ENCODE assay signal across 1 cellular context in the genomic region with DNA sequence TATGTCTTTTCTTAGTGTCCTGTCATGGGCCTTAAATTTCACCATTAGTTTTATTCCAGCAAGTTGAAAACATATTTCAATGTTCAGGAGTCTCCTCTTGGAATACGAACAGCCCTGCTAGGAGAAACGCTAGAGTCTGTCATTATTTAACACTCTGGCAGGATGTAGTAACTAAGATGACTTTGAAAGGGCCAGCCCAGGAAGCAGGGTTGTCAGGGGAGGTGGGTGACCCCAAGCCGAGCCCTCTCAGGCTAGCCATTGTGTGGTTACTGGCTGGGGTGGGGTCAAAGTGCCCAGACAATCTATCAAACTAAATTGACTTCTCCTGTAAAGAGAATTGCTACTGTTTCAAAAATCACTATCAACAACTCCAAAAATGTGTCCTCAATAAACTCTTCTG.
TF ChIP-seq lines count a peak whose summit lies in the region.

No MANE protein-coding gene starts in this region.

TF ChIP-seq in GM12878, 131 proteins besides CTCF, POLR2A, EP300 and RAD21 (continued from another document):
- TF ChIP-seq, protein P1, sequence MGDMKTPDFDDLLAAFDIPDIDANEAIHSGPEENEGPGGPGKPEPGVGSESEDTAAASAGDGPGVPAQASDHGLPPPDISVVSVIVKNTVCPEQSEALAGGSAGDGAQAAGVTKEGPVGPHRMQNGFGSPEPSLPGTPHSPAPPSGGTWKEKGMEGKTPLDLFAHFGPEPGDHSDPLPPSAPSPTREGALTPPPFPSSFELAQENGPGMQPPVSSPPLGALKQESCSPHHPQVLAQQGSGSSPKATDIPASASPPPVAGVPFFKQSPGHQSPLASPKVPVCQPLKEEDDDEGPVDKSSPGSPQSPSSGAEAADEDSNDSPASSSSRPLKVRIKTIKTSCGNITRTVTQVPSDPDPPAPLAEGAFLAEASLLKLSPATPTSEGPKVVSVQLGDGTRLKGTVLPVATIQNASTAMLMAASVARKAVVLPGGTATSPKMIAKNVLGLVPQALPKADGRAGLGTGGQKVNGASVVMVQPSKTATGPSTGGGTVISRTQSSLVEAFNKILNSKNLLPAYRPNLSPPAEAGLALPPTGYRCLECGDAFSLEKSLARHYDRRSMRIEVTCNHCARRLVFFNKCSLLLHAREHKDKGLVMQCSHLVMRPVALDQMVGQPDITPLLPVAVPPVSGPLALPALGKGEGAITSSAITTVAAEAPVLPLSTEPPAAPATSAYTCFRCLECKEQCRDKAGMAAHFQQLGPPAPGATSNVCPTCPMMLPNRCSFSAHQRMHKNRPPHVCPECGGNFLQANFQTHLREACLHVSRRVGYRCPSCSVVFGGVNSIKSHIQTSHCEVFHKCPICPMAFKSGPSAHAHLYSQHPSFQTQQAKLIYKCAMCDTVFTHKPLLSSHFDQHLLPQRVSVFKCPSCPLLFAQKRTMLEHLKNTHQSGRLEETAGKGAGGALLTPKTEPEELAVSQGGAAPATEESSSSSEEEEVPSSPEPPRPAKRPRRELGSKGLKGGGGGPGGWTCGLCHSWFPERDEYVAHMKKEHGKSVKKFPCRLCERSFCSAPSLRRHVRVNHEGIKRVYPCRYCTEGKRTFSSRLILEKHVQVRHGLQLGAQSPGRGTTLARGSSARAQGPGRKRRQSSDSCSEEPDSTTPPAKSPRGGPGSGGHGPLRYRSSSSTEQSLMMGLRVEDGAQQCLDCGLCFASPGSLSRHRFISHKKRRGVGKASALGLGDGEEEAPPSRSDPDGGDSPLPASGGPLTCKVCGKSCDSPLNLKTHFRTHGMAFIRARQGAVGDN (IDR thresholded peaks at IDR 0.05): 0 out of 2 replicates have a peak, but pooled peaks have one; percentile 9
